In genomic region chr1:218347713-218348627, GRCh38 we compare ENCODE assay signal across 9 cellular contexts. TPM values are rescaled to one million over a fixed set of nuclear protein-coding genes. Genes with fewer than 3 reads are reported as not detected.
DNase-seq lines count a peak whose midpoint lies in the region; ATAC-seq, FAIRE-seq and TF ChIP-seq lines count a peak whose summit lies in the region.
"Had no signal": no experiment of that assay in that cellular context is flagged by ENCODE, and none has a peak within 500 bp of the region (broad histone marks: within the 10 kb centered on the region; RNA-seq: fewer than 3 reads in every experiment).

No MANE protein-coding gene starts in this region.

- H3K9me3 Mint-ChIP-seq in astrocyte (ENCODE audit: unreplicated experiment) = no peaks in the 10 kb centered on the region
- H3K9me3 Mint-ChIP-seq in activated naive CD8-positive, alpha-beta T cell treated with anti-CD3 and anti-CD28 coated beads for 36 hours = no peaks in the 10 kb centered on the region

- H3K79me2 ChIP-seq in astrocyte (ENCODE audit: insufficient read depth, low read length) = peaks cover 93% of the 10 kb centered on the region

- no peak overlapping the region for H3K4me3 Mint-ChIP-seq in astrocyte (ENCODE audit: unreplicated experiment)
- H3K4me3 Mint-ChIP-seq in activated naive CD8-positive, alpha-beta T cell treated with anti-CD3 and anti-CD28 coated beads for 36 hours = no peak overlapping the region

- H3K27me3 Mint-ChIP-seq in astrocyte (ENCODE audit: low read depth, unreplicated experiment) = no peaks in the 10 kb centered on the region
- peaks cover 15% of the 10 kb centered on the region for H3K27me3 Mint-ChIP-seq in activated naive CD8-positive, alpha-beta T cell treated with anti-CD3 and anti-CD28 coated beads for 36 hours

- no peak overlapping the region for H2AFZ ChIP-seq in astrocyte (ENCODE audit: low read depth, low read length)

- TF ChIP-seq CTCF in astrocyte (IDR thresholded peaks at IDR 0.05; ENCODE audit: insufficient read depth, low read depth, low read length) (no peak), suprapubic skin (IDR thresholded peaks at IDR 0.05) (no peak), lower leg skin (IDR thresholded peaks at IDR 0.05) (no peak)

- H3K27me3 ChIP-seq in HUES6 (ENCODE audit: control insufficient read depth, insufficient read depth, low read length) (peaks cover 50% of the 10 kb centered on the region), astrocyte (ENCODE audit: insufficient read depth, low read length) (no peaks in the 10 kb centered on the region), suprapubic skin (no peaks in the 10 kb centered on the region)

- peak; percentile 81 for DNase-seq in astrocyte (ENCODE audit: low read depth)
- DNase-seq in inferior parietal cortex (ENCODE audit: extremely low spot score) = peak; percentile 54
- DNase-seq in suprapubic skin (ENCODE audit: low spot score in 2 of 2) = no peak
- no peak for DNase-seq in SHP77 treated with DMSO at 0.1 percent for 48 hours (lab: John Stamatoyannopoulos, UW)
- no peak for DNase-seq in activated naive CD8-positive, alpha-beta T cell treated with anti-CD3 and anti-CD28 coated beads for 36 hours
- DNase-seq in lower leg skin (ENCODE audit: low spot score in 2 of 2) = no peak

- H3K9me3 ChIP-seq in HUES6 (ENCODE audit: control insufficient read depth, insufficient read depth, low read depth, low read length) = no peaks in the 10 kb centered on the region
- H3K9me3 ChIP-seq in astrocyte (ENCODE audit: insufficient read depth, low read depth, low read length) = no peaks in the 10 kb centered on the region
- H3K9me3 ChIP-seq in suprapubic skin = no peaks in the 10 kb centered on the region

- peaks cover 13% of the 10 kb centered on the region for H3K4me1 Mint-ChIP-seq in astrocyte (ENCODE audit: low read depth, unreplicated experiment)
- H3K4me1 Mint-ChIP-seq in activated naive CD8-positive, alpha-beta T cell treated with anti-CD3 and anti-CD28 coated beads for 36 hours = peaks cover 42% of the 10 kb centered on the region

- no peak for TF ChIP-seq EP300 in suprapubic skin (IDR thresholded peaks at IDR 0.05)

- no peak for FAIRE-seq in astrocyte (lab: Jason Lieb, UNC)
- FAIRE-seq: H54 had no signal

- H3K27ac ChIP-seq in HUES6 (ENCODE audit: low read depth, low read length) (no peak overlapping the region), astrocyte (ENCODE audit: low read depth, low read length) (peak overlapping the region; percentile 91), suprapubic skin (peak overlapping the region; percentile 78)

- peak overlapping the region; percentile 99 for H3K27ac Mint-ChIP-seq in astrocyte (ENCODE audit: unreplicated experiment)
- no peak overlapping the region for H3K27ac Mint-ChIP-seq in activated naive CD8-positive, alpha-beta T cell treated with anti-CD3 and anti-CD28 coated beads for 36 hours

- intact Hi-C loops in lower leg skin (cut with DNase I; ENCODE audit: low total_unique reads) = loop anchor here (10.0 kb wide), 1 partner anchor 1467 kb away; no protein-coding TSS in a partner anchor

- 12% methylated on average over 9 of the region's 9 CpGs for whole genome bisulfite sequencing in suprapubic skin
- 8 to 11% methylated on average over 9 of the region's 9 CpGs for WGBS in lower leg skin, 2 donors

- H3K4me1 ChIP-seq in HUES6 (ENCODE audit: control insufficient read depth, insufficient read depth, low read length) = peaks cover 16% of the 10 kb centered on the region
- peaks cover 24% of the 10 kb centered on the region for H3K4me1 ChIP-seq in astrocyte (ENCODE audit: insufficient read depth, low read length)
- H3K4me1 ChIP-seq in suprapubic skin = peaks cover 48% of the 10 kb centered on the region

- H3K36me3 ChIP-seq in HUES6 (ENCODE audit: control insufficient read depth, insufficient read depth, low read length) (no peaks in the 10 kb centered on the region), astrocyte (ENCODE audit: insufficient read depth, low read length) (peaks cover 4% of the 10 kb centered on the region), suprapubic skin (no peaks in the 10 kb centered on the region)

- peak overlapping the region; percentile 90 for H3K4me3 ChIP-seq in HUES6 (ENCODE audit: low read depth, low read length)
- peak overlapping the region; percentile 96 for H3K4me3 ChIP-seq in astrocyte (ENCODE audit: insufficient read depth, low read depth, low read length)
- H3K4me3 ChIP-seq in suprapubic skin = peak overlapping the region; percentile 77
- no peak overlapping the region for H3K4me3 ChIP-seq in lower leg skin (ENCODE audit: low read depth, poor library complexity, severe bottlenecking)

- H4K20me1 ChIP-seq in astrocyte (ENCODE audit: insufficient read depth, low read length) = peaks cover 32% of the 10 kb centered on the region

- H3K4me2 ChIP-seq in astrocyte (ENCODE audit: low read length) = peak overlapping the region; percentile 94

- TF ChIP-seq POLR2A in suprapubic skin (IDR thresholded peaks at IDR 0.05) (no peak), lower leg skin (IDR thresholded peaks at IDR 0.05) (no peak)

- peak overlapping the region; percentile 28 for H3K9ac ChIP-seq in HUES6 (ENCODE audit: low read length)
- peak overlapping the region; percentile 99 for H3K9ac ChIP-seq in astrocyte (ENCODE audit: low read length)

- peaks cover 21% of the 10 kb centered on the region for H3K36me3 Mint-ChIP-seq in astrocyte (ENCODE audit: low read depth, unreplicated experiment)
- H3K36me3 Mint-ChIP-seq in activated naive CD8-positive, alpha-beta T cell treated with anti-CD3 and anti-CD28 coated beads for 36 hours = peaks cover 4% of the 10 kb centered on the region

- no peak for ATAC-seq in HG02588 (IDR thresholded peaks at IDR 0.05; ENCODE audit: unreplicated experiment)

RNA-seq across cellular contexts. Expression of gene TGFB2, which starts 2.8 kb away (rescaled TPM):
- 308 and 330 TPM in 2 replicates for total RNA-seq in astrocyte
- 1 to 10 TPM in 3 of 4 donors, under 1 TPM in 1; 0.60 to 3.9 (median 3.0) TPM for total RNA-seq in suprapubic skin
- under 1 TPM in 1 of 2 experiments, not detected in 1; 0.04 TPM for total RNA-seq in activated naive CD8-positive, alpha-beta T cell treated with anti-CD3 and anti-CD28 coated beads for 36 hours
- total RNA-seq in lower leg skin = 1 to 10 TPM in 2 of 4 donors, under 1 TPM in 2; 0.55 to 2.9 (median 1.8) TPM

Comparison
In these comparisons a context has a peak if more than half of its experiments do, and no peak if none do; other contexts are left out.
1. DNase-seq: peak in astrocyte (single experiment) and inferior parietal cortex (single experiment); none in suprapubic skin (0 of 2), SHP77 treated with DMSO at 0.1 percent for 48 hours (single experiment), activated naive CD8-positive, alpha-beta T cell treated with anti-CD3 and anti-CD28 coated beads for 36 hours (single experiment) and lower leg skin (0 of 2).
2. RNA of gene TGFB2, which starts 2.8 kb away (total RNA-seq): 308 to 330 TPM in astrocyte; 0.60 to 3.9 TPM in suprapubic skin, 0.55 to 2.9 TPM in lower leg skin and 0.04 TPM in activated naive CD8-positive, alpha-beta T cell treated with anti-CD3 and anti-CD28 coated beads for 36 hours; every median in the first group is over 10 times any median in the second.